ENCODE assay signal across 8 cellular contexts in genomic region chr12:3073438-3074255, GRCh38. TPM values are rescaled to one million over a fixed set of nuclear protein-coding genes. Genes with fewer than 3 reads are reported as not detected.
A peak's percentile ranks its signal among the peaks of the same experiment; 100 is the strongest.
DNase-seq lines count a peak whose midpoint lies in the region; ATAC-seq and TF ChIP-seq lines count a peak whose summit lies in the region.

No MANE protein-coding gene starts in this region.

- no peak overlapping the region for H3K4me3 ChIP-seq in AG04449 (ENCODE audit: low read depth, low read length)
- no peak overlapping the region for H3K4me3 ChIP-seq in heart right ventricle
- H3K4me3 ChIP-seq in psoas muscle, result peak overlapping the region; percentile 1
- H3K4me3 ChIP-seq in vagina, result no peak overlapping the region

- peaks cover 3 to 13% of the 10 kb centered on the region in 2 donors for H3K27me3 Mint-ChIP-seq in T-cell
- peaks cover 19% of the 10 kb centered on the region for H3K27me3 Mint-ChIP-seq in activated naive CD8-positive, alpha-beta T cell treated with anti-CD3 and anti-CD28 coated beads, Interleukin-2, amount 50 U/mL, for 24 hours

- POLR2A ChIA-PET in AG04449 (lab: Yijun Ruan, JAX), result interaction anchor here (0.7 to 1.3 kb wide), 2 partner anchors 202 to 222 kb away, joined by 3 to 8 read pairs; no protein-coding TSS in a partner anchor
- POLR2A ChIA-PET in T-cell (lab: Charles Lee), result no interaction called here

- intact Hi-C loops in heart right ventricle (cut with DNase I), result loop anchor here (1.0 to 10.0 kb wide), 12 partner anchors 59 to 204 kb away; no protein-coding TSS in a partner anchor
- intact Hi-C loops in psoas muscle (cut with DNase I), result loop anchor here (1.0 to 5.0 kb wide), 4 partner anchors 64 to 204 kb away; no protein-coding TSS in a partner anchor
- intact Hi-C loops in vagina (cut with DNase I), result loop anchor here (2.0 to 10.0 kb wide), 3 partner anchors 61 to 201 kb away; no protein-coding TSS in a partner anchor

- H3K36me3 ChIP-seq in heart right ventricle (no peaks in the 10 kb centered on the region), psoas muscle (ENCODE audit: insufficient read depth in 1 of 2, low read depth in 1 of 2) (no peaks in the 10 kb centered on the region), vagina (no peaks in the 10 kb centered on the region)

- H3K4me3 Mint-ChIP-seq in T-cell, result no peak overlapping the region
- H3K4me3 Mint-ChIP-seq in activated naive CD8-positive, alpha-beta T cell treated with anti-CD3 and anti-CD28 coated beads, Interleukin-2, amount 50 U/mL, for 24 hours, result no peak overlapping the region

- H3K27me3 ChIP-seq in heart right ventricle (peaks cover 0 to 38% (median 0%) of the 10 kb centered on the region in 7 donors), psoas muscle (ENCODE audit: insufficient read depth in 3 of 3, low read length in 2 of 3) (no peaks in the 10 kb centered on the region), vagina (no peaks in the 10 kb centered on the region)

- DNase-seq in AG04449 (ENCODE audit: low read depth, low spot score), result peak; percentile 42
- DNase-seq in NCI-H1048 (lab: John Stamatoyannopoulos, UW), result peak; percentile 34
- peak; percentile 51 to 84 (median 76) for DNase-seq in T-cell
- DNase-seq in activated naive CD8-positive, alpha-beta T cell treated with anti-CD3 and anti-CD28 coated beads, Interleukin-2, amount 50 U/mL, for 24 hours, result peak; percentile 86
- DNase-seq in heart right ventricle, result peak; percentile 87 to 88
- DNase-seq in psoas muscle, result peak; percentile 84 to 92
- no peak for DNase-seq in vagina (ENCODE audit: extremely low spot score in 2 of 2)

- H3K27ac Mint-ChIP-seq in T-cell, result no peak overlapping the region
- H3K27ac Mint-ChIP-seq in activated naive CD8-positive, alpha-beta T cell treated with anti-CD3 and anti-CD28 coated beads, Interleukin-2, amount 50 U/mL, for 24 hours, result no peak overlapping the region

- TF ChIP-seq POLR2A in vagina (IDR thresholded peaks at IDR 0.05), result no peak

- peak; percentile 91 for TF ChIP-seq CTCF in AG04449 (IDR thresholded peaks at IDR 0.05; ENCODE audit: insufficient read depth, low read length, missing control alignments)
- peak; percentile 96 to 100 (median 99) for TF ChIP-seq CTCF in heart right ventricle (IDR thresholded peaks at IDR 0.05)
- TF ChIP-seq CTCF in psoas muscle (IDR thresholded peaks at IDR 0.05), result peak; percentile 98
- TF ChIP-seq CTCF in vagina (IDR thresholded peaks at IDR 0.05), result peak; percentile 75 to 86 (median 85)

- H3K9me3 Mint-ChIP-seq in T-cell, result no peaks in the 10 kb centered on the region
- no peaks in the 10 kb centered on the region for H3K9me3 Mint-ChIP-seq in activated naive CD8-positive, alpha-beta T cell treated with anti-CD3 and anti-CD28 coated beads, Interleukin-2, amount 50 U/mL, for 24 hours

- H3K27ac ChIP-seq in heart right ventricle (peak overlapping the region in 6 of 10 donors; percentile 5 to 50 (median 36)), psoas muscle (no peak overlapping the region), vagina (no peak overlapping the region)

- peaks cover 3 to 53% (median 29%) of the 10 kb centered on the region in 9 donors for H3K4me1 ChIP-seq in heart right ventricle
- peaks cover 24% of the 10 kb centered on the region for H3K4me1 ChIP-seq in psoas muscle
- peaks cover 19% of the 10 kb centered on the region for H3K4me1 ChIP-seq in vagina

- peaks cover 0 to 20% (median 12%) of the 10 kb centered on the region in 3 donors for H3K4me1 Mint-ChIP-seq in T-cell
- peaks cover 11% of the 10 kb centered on the region for H3K4me1 Mint-ChIP-seq in activated naive CD8-positive, alpha-beta T cell treated with anti-CD3 and anti-CD28 coated beads, Interleukin-2, amount 50 U/mL, for 24 hours

- 3% methylated on average over 13 of the region's 13 CpGs for WGBS in heart right ventricle, 2 donors
- WGBS in psoas muscle, 3 donors, result 6 to 8% (median 6%) methylated on average over 13 of the region's 13 CpGs

- ATAC-seq in GM18907 (IDR thresholded peaks at IDR 0.05; ENCODE audit: unreplicated experiment) (peak; percentile 46), T-cell (replicated peaks in 1 of 4) (peak; percentile 38 to 53 (median 43)), heart right ventricle (peak; percentile 10 to 70 (median 47)), psoas muscle (peak; percentile 48 to 71 (median 58))
- peak; percentile 58 for ATAC-seq in activated naive CD8-positive, alpha-beta T cell treated with anti-CD3 and anti-CD28 coated beads, Interleukin-2, amount 50 U/mL, for 24 hours

- CTCF ChIA-PET in AG04449 (lab: Yijun Ruan, JAX) (interaction anchor here (0.7 to 10.2 kb wide), 55 partner anchors 8 to 236 kb away, joined by 3 to 250 read pairs (median 4); no protein-coding TSS in a partner anchor), T-cell (lab: Charles Lee) (interaction anchor here (0.5 to 1.9 kb wide), 7 partner anchors 60 to 962 kb away, joined by 3 to 13 read pairs (median 3); no protein-coding TSS in a partner anchor)

- H3K36me3 Mint-ChIP-seq in T-cell, result no peaks in the 10 kb centered on the region
- H3K36me3 Mint-ChIP-seq in activated naive CD8-positive, alpha-beta T cell treated with anti-CD3 and anti-CD28 coated beads, Interleukin-2, amount 50 U/mL, for 24 hours (ENCODE audit: low read depth), result no peaks in the 10 kb centered on the region

- H3K9me3 ChIP-seq in heart right ventricle (no peaks in the 10 kb centered on the region), psoas muscle (no peaks in the 10 kb centered on the region), vagina (no peaks in the 10 kb centered on the region)

RNA-seq across cellular contexts. Expression of gene TSPAN9, which starts 3.5 kb away (rescaled TPM):
- 1 to 10 TPM in 1 of 5 donors, under 1 TPM in 4; 0.56 to 1.1 (median 0.70) TPM for total RNA-seq in T-cell
- total RNA-seq in heart right ventricle, result 100 to 1,000 TPM; 105 to 401 (median 299) TPM
- polyA plus RNA-seq in heart right ventricle, result 10 to 100 TPM; 63.0 to 83.9 TPM
- 10 to 100 TPM in 3 of 4 donors, 1 to 10 TPM in 1; 8.0 to 28.0 (median 13.4) TPM for total RNA-seq in psoas muscle
- polyA plus RNA-seq in psoas muscle, result 10 to 100 TPM in 1 of 3 donors, 1 to 10 TPM in 2; 6.4 to 11.6 (median 9.8) TPM
- total RNA-seq in vagina, result 32.2 TPM

Comparison
In these comparisons a context has a peak if more than half of its experiments do, and no peak if none do; other contexts are left out.
1. DNase-seq: peak in AG04449 (single experiment), NCI-H1048 (single experiment), T-cell (34 of 34), activated naive CD8-positive, alpha-beta T cell treated with anti-CD3 and anti-CD28 coated beads, Interleukin-2, amount 50 U/mL, for 24 hours (single experiment), heart right ventricle (2 of 2) and psoas muscle (2 of 2); none in vagina (0 of 2).
2. H3K27ac ChIP-seq: peak in heart right ventricle (6 of 10); none in psoas muscle (single experiment) and vagina (single experiment).
3. RNA of gene TSPAN9, which starts 3.5 kb away (total RNA-seq): 105 to 401 TPM in heart right ventricle, 32.2 TPM in vagina (single experiment) and 8.0 to 28.0 TPM in psoas muscle; 0.56 to 1.1 TPM in T-cell; every median in the first group is over 4 times any median in the second.
4. Peak in every context shown above with its lines, with median percentiles within 50 percentile points of each other: CTCF ChIP-seq and ATAC-seq.